Comparison of ENCODE assay signal across 17 cellular contexts in genomic region chr20:46985671-46986070, GRCh38.
DNase-seq lines count a peak whose midpoint lies in the region; ATAC-seq and TF ChIP-seq lines count a peak whose summit lies in the region.
"Had no signal": no experiment of that assay in that cellular context is flagged by ENCODE, and none has a peak within 500 bp of the region (broad histone marks: within the 10 kb centered on the region; RNA-seq: fewer than 3 reads in every experiment).

No MANE protein-coding gene starts in this region.

- no peaks in the 10 kb centered on the region for H3K36me3 ChIP-seq in adipocyte (ENCODE audit: control insufficient read depth, insufficient read depth, low read length, severe bottlenecking)
- no peaks in the 10 kb centered on the region for H3K36me3 ChIP-seq in prostate gland
- no peaks in the 10 kb centered on the region for H3K36me3 ChIP-seq in upper lobe of right lung
- H3K36me3 ChIP-seq: BE2C had no signal

- peaks cover 9% of the 10 kb centered on the region for H3K9me3 Mint-ChIP-seq in activated naive CD4-positive, alpha-beta T cell treated with anti-CD3 and anti-CD28 coated beads for 36 hours

- no peak for TF ChIP-seq POLR2A in prostate gland (IDR thresholded peaks at IDR 0.05)

- CTCF ChIA-PET in activated naive CD4-positive, alpha-beta T cell treated with anti-CD3 and anti-CD28 coated beads for 36 hours (lab: Charles Lee) = no interaction called here

- no peaks in the 10 kb centered on the region for H3K36me3 Mint-ChIP-seq in activated naive CD4-positive, alpha-beta T cell treated with anti-CD3 and anti-CD28 coated beads for 36 hours (ENCODE audit: low read depth)
- H3K36me3 Mint-ChIP-seq: CD4-positive, alpha-beta memory T cell had no signal

- intact Hi-C loops in prostate gland (cut with DNase I) = no loop called here
- intact Hi-C loops in upper lobe of right lung (cut with DNase I) = no loop called here
- intact Hi-C loops in activated naive CD4-positive, alpha-beta T cell treated with anti-CD3 and anti-CD28 coated beads for 36 hours (cut with micrococcal nuclease) = no loop called here

- WGBS in prostate gland = 81% methylated on average over 2 of the region's 2 CpGs

- TF ChIP-seq CTCF in prostate gland (IDR thresholded peaks at IDR 0.05) = no peak
- TF ChIP-seq CTCF in upper lobe of right lung (IDR thresholded peaks at IDR 0.05) = no peak

- H3K27me3 ChIP-seq in adipocyte (replicated peaks; ENCODE audit: control insufficient read depth, insufficient read depth, low read length) (no peaks in the 10 kb centered on the region), prostate gland (replicated peaks; ENCODE audit: insufficient read depth) (no peaks in the 10 kb centered on the region), upper lobe of right lung (no peaks in the 10 kb centered on the region)
- H3K27me3 ChIP-seq: BE2C had no signal

- peaks cover 8% of the 10 kb centered on the region for H3K9me3 ChIP-seq in adipocyte (ENCODE audit: control insufficient read depth, low read length)
- H3K9me3 ChIP-seq in prostate gland = no peaks in the 10 kb centered on the region
- peaks cover 10% of the 10 kb centered on the region for H3K9me3 ChIP-seq in upper lobe of right lung
- H3K9me3 ChIP-seq: BE2C had no signal

- DNase-seq in adipocyte (ENCODE audit: low read depth) (peak; percentile 7), fibroblast of peridontal ligament (ENCODE audit: extremely low read depth) (peak; percentile 14), prostate gland (ENCODE audit: low spot score) (no peak), upper lobe of right lung (peak; percentile 19), dedifferentiated amniotic fluid mesenchymal stem cell (ENCODE audit: extremely low spot score) (no peak)
- DNase-seq in activated naive CD4-positive, alpha-beta T cell treated with anti-CD3 and anti-CD28 coated beads for 36 hours = no peak
- DNase-seq: BE2C; CD4-positive, alpha-beta memory T cell; COR-L47; DMS153; DMS79 treated with DMSO at 0.1 percent for 48 hours; GDM1; HCEC 1CT; HFFc6 had no signal

- no peak overlapping the region for H3K9ac ChIP-seq in adipocyte (ENCODE audit: low read length)

- peaks cover 4% of the 10 kb centered on the region for H3K4me1 Mint-ChIP-seq in activated naive CD4-positive, alpha-beta T cell treated with anti-CD3 and anti-CD28 coated beads for 36 hours (ENCODE audit: low read depth)

- H3K27ac ChIP-seq in prostate gland = peak overlapping the region; percentile 7 to 35
- H3K27ac ChIP-seq in upper lobe of right lung = no peak overlapping the region
- H3K27ac ChIP-seq: C4-2B had no signal

- H3K27me3 Mint-ChIP-seq in activated naive CD4-positive, alpha-beta T cell treated with anti-CD3 and anti-CD28 coated beads for 36 hours (ENCODE audit: low read depth) = peaks cover 10% of the 10 kb centered on the region

- no peak for ATAC-seq in upper lobe of right lung
- ATAC-seq in GM18909 (IDR thresholded peaks at IDR 0.05; ENCODE audit: poor library complexity, unreplicated experiment) = no peak
- ATAC-seq: HepG2 had no signal

- no peak overlapping the region for H3K4me3 Mint-ChIP-seq in activated naive CD4-positive, alpha-beta T cell treated with anti-CD3 and anti-CD28 coated beads for 36 hours
- H3K4me3 Mint-ChIP-seq: CD4-positive, alpha-beta memory T cell; HFFc6 had no signal

- H3K4me3 ChIP-seq in adipocyte (ENCODE audit: low read length) (no peak overlapping the region), prostate gland (no peak overlapping the region), upper lobe of right lung (no peak overlapping the region)

- H3K4me1 ChIP-seq in adipocyte (ENCODE audit: control insufficient read depth, insufficient read depth, low read length) (peaks cover 42% of the 10 kb centered on the region), prostate gland (replicated peaks) (no peaks in the 10 kb centered on the region), upper lobe of right lung (no peaks in the 10 kb centered on the region)
- H3K4me1 ChIP-seq: BE2C had no signal

- no peak overlapping the region for H3K27ac Mint-ChIP-seq in activated naive CD4-positive, alpha-beta T cell treated with anti-CD3 and anti-CD28 coated beads for 36 hours
- H3K27ac Mint-ChIP-seq: CD4-positive, alpha-beta memory T cell; HFFc6 had no signal

Comparison
In these comparisons a context has a peak if more than half of its experiments do, and no peak if none do; other contexts are left out.
1. DNase-seq: peak in adipocyte (single experiment), fibroblast of peridontal ligament (single experiment) and upper lobe of right lung (single experiment); none in prostate gland (single experiment), activated naive CD4-positive, alpha-beta T cell treated with anti-CD3 and anti-CD28 coated beads for 36 hours (single experiment) and dedifferentiated amniotic fluid mesenchymal stem cell (single experiment).